ENCODE assay signal across 8 cellular contexts in the genomic region with DNA sequence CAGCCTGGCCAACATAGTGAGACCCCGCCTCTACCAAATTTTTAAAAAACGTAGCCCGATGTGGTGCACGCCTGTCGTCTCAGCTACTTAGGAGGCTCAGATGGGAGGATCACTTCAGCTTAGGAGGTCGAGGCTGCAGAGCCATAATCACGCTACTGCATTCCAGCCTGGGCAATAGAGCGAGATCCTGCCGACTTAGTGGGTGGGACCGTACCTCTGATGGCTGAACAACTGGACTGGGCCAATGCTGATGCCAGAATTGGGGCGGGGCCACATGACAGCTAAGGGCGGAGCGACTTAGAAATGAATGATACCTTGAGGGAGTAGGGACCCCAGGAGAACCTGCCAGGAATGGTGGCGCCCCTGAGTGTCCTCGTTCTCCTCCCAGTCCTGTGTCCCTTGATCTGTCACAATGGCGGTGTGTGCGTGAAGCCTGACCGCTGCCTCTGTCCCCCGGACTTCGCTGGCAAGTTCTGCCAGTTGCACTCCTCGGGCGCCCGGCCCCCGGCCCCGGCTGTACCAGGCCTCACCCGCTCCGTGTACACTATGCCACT. TPM values are rescaled to one million over a fixed set of nuclear protein-coding genes. Genes with fewer than 3 reads are reported as not detected.
DNase-seq lines count a peak whose midpoint lies in the region; ATAC-seq, FAIRE-seq and TF ChIP-seq lines count a peak whose summit lies in the region.

No MANE protein-coding gene starts in this region.

- ATAC-seq in left lobe of liver = no peak

- no peak for DNase-seq in CD14-positive monocyte (ENCODE audit: low spot score)
- DNase-seq in choroid plexus epithelial cell (ENCODE audit: low read depth) = no peak
- no peak for DNase-seq in nephron progenitor cell
- DNase-seq in GM19240 (ENCODE audit: insufficient read length, low spot score) = no peak
- no peak for DNase-seq in frontal cortex (ENCODE audit: low spot score in 2 of 2)
- no peak for DNase-seq in left lobe of liver (ENCODE audit: low spot score)
- no peak for DNase-seq in KG1 (lab: John Stamatoyannopoulos, UW)

- H3K4me3 Mint-ChIP-seq in CD14-positive monocyte (peak overlapping the region; percentile 72 to 91), nephron progenitor cell (peak overlapping the region; percentile 71)

- H3K9me3 Mint-ChIP-seq in CD14-positive monocyte = peaks cover 3 to 31% (median 19%) of the 10 kb centered on the region in 7 donors
- H3K9me3 Mint-ChIP-seq in nephron progenitor cell = no peaks in the 10 kb centered on the region

- TF ChIP-seq CTCF in CD14-positive monocyte (IDR thresholded peaks at IDR 0.05) (no peak), Loucy (conservative IDR thresholded peaks at IDR 0.05; ENCODE audit: low read length) (no peak), choroid plexus epithelial cell (conservative IDR thresholded peaks at IDR 0.05; ENCODE audit: low read depth, low read length) (no peak), nephron progenitor cell (IDR thresholded peaks at IDR 0.05) (no peak)

- H3K27me3 Mint-ChIP-seq in CD14-positive monocyte (ENCODE audit: low read depth in 3 of 3) (peaks cover 70 to 93% (median 85%) of the 10 kb centered on the region in 3 donors), nephron progenitor cell (ENCODE audit: low read depth, poor library complexity) (peaks cover 85% of the 10 kb centered on the region)

- H3K4me2 ChIP-seq in Loucy (ENCODE audit: low read depth, low read length, poor library complexity, severe bottlenecking) = peak overlapping the region; percentile 91

- no peaks in the 10 kb centered on the region for H3K27me3 ChIP-seq in Loucy (ENCODE audit: insufficient read depth, low read length, poor library complexity, severe bottlenecking)

- FAIRE-seq in frontal cortex (lab: Jason Lieb, UNC) = no peak

- H4K20me1 ChIP-seq in Loucy (ENCODE audit: insufficient read depth, low read length, poor library complexity, severe bottlenecking) = peaks cover 12% of the 10 kb centered on the region

- H3K9ac ChIP-seq in Loucy (ENCODE audit: low read depth, low read length, poor library complexity, severe bottlenecking) = peak overlapping the region; percentile 63

- H3K27ac Mint-ChIP-seq in CD14-positive monocyte (peak overlapping the region in 2 of 7 donors; percentile 54 to 57), nephron progenitor cell (no peak overlapping the region)

- no peaks in the 10 kb centered on the region for H3K79me2 ChIP-seq in Loucy (ENCODE audit: insufficient read depth, low read length)

- peaks cover 8% of the 10 kb centered on the region; the same call in 1 of the 2 replicates for H3F3A ChIP-seq in Loucy (ENCODE audit: low read depth)

- no peak overlapping the region for H2AFZ ChIP-seq in Loucy (ENCODE audit: low read length)

- H3K9me2 ChIP-seq in Loucy (replicated peaks; ENCODE audit: low read depth, low read length) = no peaks in the 10 kb centered on the region

- H3K4me1 Mint-ChIP-seq in CD14-positive monocyte (peaks cover 66% of the 10 kb centered on the region), nephron progenitor cell (peaks cover 75% of the 10 kb centered on the region)

- peaks cover 46% of the 10 kb centered on the region for H3K4me1 ChIP-seq in Loucy (ENCODE audit: insufficient read depth, low read length, poor library complexity, severe bottlenecking)

- peak overlapping the region; percentile 70 for H3K4me3 ChIP-seq in Loucy (ENCODE audit: low read length, poor library complexity, severe bottlenecking)
- peak overlapping the region; percentile 52 for H3K4me3 ChIP-seq in choroid plexus epithelial cell (ENCODE audit: low read depth, low read length)

- intact Hi-C loops in CD14-positive monocyte (cut with micrococcal nuclease) = loop anchor here (5.0 to 10.0 kb wide), 3 partner anchors 37 to 300 kb away; no protein-coding TSS in a partner anchor

- H3K9me3 ChIP-seq in Loucy (ENCODE audit: insufficient read depth, low read depth, low read length) = no peaks in the 10 kb centered on the region

- no peaks in the 10 kb centered on the region for H3K36me3 ChIP-seq in Loucy (ENCODE audit: insufficient read depth, low read length)

- H3K36me3 Mint-ChIP-seq in CD14-positive monocyte (peaks cover 7 to 20% of the 10 kb centered on the region in 2 donors), nephron progenitor cell (ENCODE audit: low read depth) (peaks cover 6% of the 10 kb centered on the region)

RNA-seq across cellular contexts. Expression of a gene that starts 3.6 kb away (rescaled TPM):
- 1 to 10 TPM; 3.8 to 8.0 TPM for polyA plus RNA-seq in CD14-positive monocyte
- total RNA-seq in frontal cortex (25.3 TPM), left lobe of liver (41.6 TPM)

RNA-seq across cellular contexts. Expression of a gene that starts 28.1 kb away (rescaled TPM):
- 100 to 1,000 TPM; 234 to 284 TPM for polyA plus RNA-seq in CD14-positive monocyte
- total RNA-seq in frontal cortex = 1.6 TPM
- total RNA-seq in left lobe of liver = 15.2 TPM
